2 cellular contexts compared by ENCODE assay signal in genomic region chr5:92916036-92916435, GRCh38.
TF ChIP-seq lines count a peak whose summit lies in the region.

No MANE protein-coding gene starts in this region.

TF ChIP-seq in IMR-90, 13 proteins besides CTCF, POLR2A, EP300 and RAD21:
- TF ChIP-seq MAFK (IDR thresholded peaks at IDR 0.05; ENCODE audit: low read depth, low read length) (no peak), CEBPB (IDR thresholded peaks at IDR 0.05; ENCODE audit: low read depth, low read length) (peak; percentile 39; the same call in 1 of the 2 replicates)

TF ChIP-seq in HepG2, 621 proteins besides CTCF, POLR2A, EP300 and RAD21 (continues in another document):
- TF ChIP-seq, protein P1, sequence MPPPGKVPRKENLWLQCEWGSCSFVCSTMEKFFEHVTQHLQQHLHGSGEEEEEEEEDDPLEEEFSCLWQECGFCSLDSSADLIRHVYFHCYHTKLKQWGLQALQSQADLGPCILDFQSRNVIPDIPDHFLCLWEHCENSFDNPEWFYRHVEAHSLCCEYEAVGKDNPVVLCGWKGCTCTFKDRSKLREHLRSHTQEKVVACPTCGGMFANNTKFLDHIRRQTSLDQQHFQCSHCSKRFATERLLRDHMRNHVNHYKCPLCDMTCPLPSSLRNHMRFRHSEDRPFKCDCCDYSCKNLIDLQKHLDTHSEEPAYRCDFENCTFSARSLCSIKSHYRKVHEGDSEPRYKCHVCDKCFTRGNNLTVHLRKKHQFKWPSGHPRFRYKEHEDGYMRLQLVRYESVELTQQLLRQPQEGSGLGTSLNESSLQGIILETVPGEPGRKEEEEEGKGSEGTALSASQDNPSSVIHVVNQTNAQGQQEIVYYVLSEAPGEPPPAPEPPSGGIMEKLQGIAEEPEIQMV (CRISPR knock-in tag; IDR thresholded peaks at IDR 0.05; ENCODE audit: low read depth): no peak
- TF ChIP-seq ZNF557 (CRISPR knock-in tag; IDR thresholded peaks at IDR 0.05) (no peak), FOXK1 (CRISPR knock-in tag; IDR thresholded peaks at IDR 0.05; ENCODE audit: borderline replicate concordance, low read depth) (0 out of 2 replicates have a peak, but pooled peaks have one; percentile 35), ISL2 (CRISPR knock-in tag; IDR thresholded peaks at IDR 0.05) (peak; percentile 57; the same call in 1 of the 2 replicates), CAMTA2 (CRISPR knock-in tag; IDR thresholded peaks at IDR 0.05; ENCODE audit: borderline replicate concordance) (no peak), SRF (IDR thresholded peaks at IDR 0.05; ENCODE audit: low read depth, low read length) (peak; percentile 85), ZMYM3 (CRISPR knock-in tag; IDR thresholded peaks at IDR 0.05) (no peak), HNF4A (CRISPR knock-in tag; IDR thresholded peaks at IDR 0.05) (peak; percentile 56), THAP11 (CRISPR knock-in tag; IDR thresholded peaks at IDR 0.05) (0 out of 2 replicates have a peak, but pooled peaks have one; percentile 27), ZNF207 (IDR thresholded peaks at IDR 0.05; ENCODE audit: borderline replicate concordance) (no peak), HDAC6 (IDR thresholded peaks at IDR 0.05; ENCODE audit: low read depth, low read length) (no peak), ZNF724P (CRISPR knock-in tag; IDR thresholded peaks at IDR 0.05; ENCODE audit: borderline replicate concordance) (no peak), SMAD9 (CRISPR knock-in tag; IDR thresholded peaks at IDR 0.05) (no peak), SOX13 (IDR thresholded peaks at IDR 0.05) (no peak), SOX13 (CRISPR knock-in tag; conservative IDR thresholded peaks at IDR 0.05 in 1 of 2, IDR thresholded peaks at IDR 0.05 in 1 of 2) (peak in 1 of 2 experiments; percentile 79; a peak in 2 of 4 replicates), NFIC (IDR thresholded peaks at IDR 0.05; ENCODE audit: low read length) (0 out of 2 replicates have a peak, but pooled peaks have one; percentile 37), ZNF138 (CRISPR knock-in tag; IDR thresholded peaks at IDR 0.05; ENCODE audit: low read depth) (no peak), ZNF317 (CRISPR knock-in tag; IDR thresholded peaks at IDR 0.05) (no peak), MED1 (CRISPR knock-in tag; IDR thresholded peaks at IDR 0.05) (peak; percentile 86), ZNF746 (CRISPR knock-in tag; IDR thresholded peaks at IDR 0.05) (no peak), POGK (CRISPR knock-in tag; conservative IDR thresholded peaks at IDR 0.05) (no peak), ZBTB21 (CRISPR knock-in tag; IDR thresholded peaks at IDR 0.05) (no peak), ZBTB44 (CRISPR knock-in tag; IDR thresholded peaks at IDR 0.05) (no peak), ATF1 (CRISPR knock-in tag; IDR thresholded peaks at IDR 0.05) (no peak), ZNF343 (CRISPR knock-in tag; IDR thresholded peaks at IDR 0.05) (no peak), KDM5A (IDR thresholded peaks at IDR 0.05; ENCODE audit: borderline replicate concordance, low read length) (no peak), ZNF274 (CRISPR knock-in tag; IDR thresholded peaks at IDR 0.05) (no peak), HMG20A (CRISPR knock-in tag; IDR thresholded peaks at IDR 0.05; ENCODE audit: borderline replicate concordance) (peak; percentile 37; the same call in 1 of the 2 replicates), FOXA3 (CRISPR knock-in tag; IDR thresholded peaks at IDR 0.05) (peak; percentile 63), FOXC1 (CRISPR knock-in tag; IDR thresholded peaks at IDR 0.05; ENCODE audit: borderline replicate concordance) (no peak), FOXP1 (IDR thresholded peaks at IDR 0.05) (no peak), FOXP1 (CRISPR knock-in tag; IDR thresholded peaks at IDR 0.05) (peak; percentile 22; the same call in 1 of the 2 replicates)
- TF ChIP-seq, protein P2, sequence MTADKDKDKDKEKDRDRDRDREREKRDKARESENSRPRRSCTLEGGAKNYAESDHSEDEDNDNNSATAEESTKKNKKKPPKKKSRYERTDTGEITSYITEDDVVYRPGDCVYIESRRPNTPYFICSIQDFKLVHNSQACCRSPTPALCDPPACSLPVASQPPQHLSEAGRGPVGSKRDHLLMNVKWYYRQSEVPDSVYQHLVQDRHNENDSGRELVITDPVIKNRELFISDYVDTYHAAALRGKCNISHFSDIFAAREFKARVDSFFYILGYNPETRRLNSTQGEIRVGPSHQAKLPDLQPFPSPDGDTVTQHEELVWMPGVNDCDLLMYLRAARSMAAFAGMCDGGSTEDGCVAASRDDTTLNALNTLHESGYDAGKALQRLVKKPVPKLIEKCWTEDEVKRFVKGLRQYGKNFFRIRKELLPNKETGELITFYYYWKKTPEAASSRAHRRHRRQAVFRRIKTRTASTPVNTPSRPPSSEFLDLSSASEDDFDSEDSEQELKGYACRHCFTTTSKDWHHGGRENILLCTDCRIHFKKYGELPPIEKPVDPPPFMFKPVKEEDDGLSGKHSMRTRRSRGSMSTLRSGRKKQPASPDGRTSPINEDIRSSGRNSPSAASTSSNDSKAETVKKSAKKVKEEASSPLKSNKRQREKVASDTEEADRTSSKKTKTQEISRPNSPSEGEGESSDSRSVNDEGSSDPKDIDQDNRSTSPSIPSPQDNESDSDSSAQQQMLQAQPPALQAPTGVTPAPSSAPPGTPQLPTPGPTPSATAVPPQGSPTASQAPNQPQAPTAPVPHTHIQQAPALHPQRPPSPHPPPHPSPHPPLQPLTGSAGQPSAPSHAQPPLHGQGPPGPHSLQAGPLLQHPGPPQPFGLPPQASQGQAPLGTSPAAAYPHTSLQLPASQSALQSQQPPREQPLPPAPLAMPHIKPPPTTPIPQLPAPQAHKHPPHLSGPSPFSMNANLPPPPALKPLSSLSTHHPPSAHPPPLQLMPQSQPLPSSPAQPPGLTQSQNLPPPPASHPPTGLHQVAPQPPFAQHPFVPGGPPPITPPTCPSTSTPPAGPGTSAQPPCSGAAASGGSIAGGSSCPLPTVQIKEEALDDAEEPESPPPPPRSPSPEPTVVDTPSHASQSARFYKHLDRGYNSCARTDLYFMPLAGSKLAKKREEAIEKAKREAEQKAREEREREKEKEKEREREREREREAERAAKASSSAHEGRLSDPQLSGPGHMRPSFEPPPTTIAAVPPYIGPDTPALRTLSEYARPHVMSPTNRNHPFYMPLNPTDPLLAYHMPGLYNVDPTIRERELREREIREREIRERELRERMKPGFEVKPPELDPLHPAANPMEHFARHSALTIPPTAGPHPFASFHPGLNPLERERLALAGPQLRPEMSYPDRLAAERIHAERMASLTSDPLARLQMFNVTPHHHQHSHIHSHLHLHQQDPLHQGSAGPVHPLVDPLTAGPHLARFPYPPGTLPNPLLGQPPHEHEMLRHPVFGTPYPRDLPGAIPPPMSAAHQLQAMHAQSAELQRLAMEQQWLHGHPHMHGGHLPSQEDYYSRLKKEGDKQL (CRISPR knock-in tag; IDR thresholded peaks at IDR 0.05; ENCODE audit: low read depth): 0 out of 2 replicates have a peak, but pooled peaks have one; percentile 23
- TF ChIP-seq, protein P3, sequence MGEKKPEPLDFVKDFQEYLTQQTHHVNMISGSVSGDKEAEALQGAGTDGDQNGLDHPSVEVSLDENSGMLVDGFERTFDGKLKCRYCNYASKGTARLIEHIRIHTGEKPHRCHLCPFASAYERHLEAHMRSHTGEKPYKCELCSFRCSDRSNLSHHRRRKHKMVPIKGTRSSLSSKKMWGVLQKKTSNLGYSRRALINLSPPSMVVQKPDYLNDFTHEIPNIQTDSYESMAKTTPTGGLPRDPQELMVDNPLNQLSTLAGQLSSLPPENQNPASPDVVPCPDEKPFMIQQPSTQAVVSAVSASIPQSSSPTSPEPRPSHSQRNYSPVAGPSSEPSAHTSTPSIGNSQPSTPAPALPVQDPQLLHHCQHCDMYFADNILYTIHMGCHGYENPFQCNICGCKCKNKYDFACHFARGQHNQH (CRISPR knock-in tag; IDR thresholded peaks at IDR 0.05): no peak
- TF ChIP-seq, protein P4, sequence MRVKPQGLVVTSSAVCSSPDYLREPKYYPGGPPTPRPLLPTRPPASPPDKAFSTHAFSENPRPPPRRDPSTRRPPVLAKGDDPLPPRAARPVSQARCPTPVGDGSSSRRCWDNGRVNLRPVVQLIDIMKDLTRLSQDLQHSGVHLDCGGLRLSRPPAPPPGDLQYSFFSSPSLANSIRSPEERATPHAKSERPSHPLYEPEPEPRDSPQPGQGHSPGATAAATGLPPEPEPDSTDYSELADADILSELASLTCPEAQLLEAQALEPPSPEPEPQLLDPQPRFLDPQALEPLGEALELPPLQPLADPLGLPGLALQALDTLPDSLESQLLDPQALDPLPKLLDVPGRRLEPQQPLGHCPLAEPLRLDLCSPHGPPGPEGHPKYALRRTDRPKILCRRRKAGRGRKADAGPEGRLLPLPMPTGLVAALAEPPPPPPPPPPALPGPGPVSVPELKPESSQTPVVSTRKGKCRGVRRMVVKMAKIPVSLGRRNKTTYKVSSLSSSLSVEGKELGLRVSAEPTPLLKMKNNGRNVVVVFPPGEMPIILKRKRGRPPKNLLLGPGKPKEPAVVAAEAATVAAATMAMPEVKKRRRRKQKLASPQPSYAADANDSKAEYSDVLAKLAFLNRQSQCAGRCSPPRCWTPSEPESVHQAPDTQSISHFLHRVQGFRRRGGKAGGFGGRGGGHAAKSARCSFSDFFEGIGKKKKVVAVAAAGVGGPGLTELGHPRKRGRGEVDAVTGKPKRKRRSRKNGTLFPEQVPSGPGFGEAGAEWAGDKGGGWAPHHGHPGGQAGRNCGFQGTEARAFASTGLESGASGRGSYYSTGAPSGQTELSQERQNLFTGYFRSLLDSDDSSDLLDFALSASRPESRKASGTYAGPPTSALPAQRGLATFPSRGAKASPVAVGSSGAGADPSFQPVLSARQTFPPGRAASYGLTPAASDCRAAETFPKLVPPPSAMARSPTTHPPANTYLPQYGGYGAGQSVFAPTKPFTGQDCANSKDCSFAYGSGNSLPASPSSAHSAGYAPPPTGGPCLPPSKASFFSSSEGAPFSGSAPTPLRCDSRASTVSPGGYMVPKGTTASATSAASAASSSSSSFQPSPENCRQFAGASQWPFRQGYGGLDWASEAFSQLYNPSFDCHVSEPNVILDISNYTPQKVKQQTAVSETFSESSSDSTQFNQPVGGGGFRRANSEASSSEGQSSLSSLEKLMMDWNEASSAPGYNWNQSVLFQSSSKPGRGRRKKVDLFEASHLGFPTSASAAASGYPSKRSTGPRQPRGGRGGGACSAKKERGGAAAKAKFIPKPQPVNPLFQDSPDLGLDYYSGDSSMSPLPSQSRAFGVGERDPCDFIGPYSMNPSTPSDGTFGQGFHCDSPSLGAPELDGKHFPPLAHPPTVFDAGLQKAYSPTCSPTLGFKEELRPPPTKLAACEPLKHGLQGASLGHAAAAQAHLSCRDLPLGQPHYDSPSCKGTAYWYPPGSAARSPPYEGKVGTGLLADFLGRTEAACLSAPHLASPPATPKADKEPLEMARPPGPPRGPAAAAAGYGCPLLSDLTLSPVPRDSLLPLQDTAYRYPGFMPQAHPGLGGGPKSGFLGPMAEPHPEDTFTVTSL (CRISPR knock-in tag; IDR thresholded peaks at IDR 0.05; ENCODE audit: borderline replicate concordance): no peak
- TF ChIP-seq, protein P5, sequence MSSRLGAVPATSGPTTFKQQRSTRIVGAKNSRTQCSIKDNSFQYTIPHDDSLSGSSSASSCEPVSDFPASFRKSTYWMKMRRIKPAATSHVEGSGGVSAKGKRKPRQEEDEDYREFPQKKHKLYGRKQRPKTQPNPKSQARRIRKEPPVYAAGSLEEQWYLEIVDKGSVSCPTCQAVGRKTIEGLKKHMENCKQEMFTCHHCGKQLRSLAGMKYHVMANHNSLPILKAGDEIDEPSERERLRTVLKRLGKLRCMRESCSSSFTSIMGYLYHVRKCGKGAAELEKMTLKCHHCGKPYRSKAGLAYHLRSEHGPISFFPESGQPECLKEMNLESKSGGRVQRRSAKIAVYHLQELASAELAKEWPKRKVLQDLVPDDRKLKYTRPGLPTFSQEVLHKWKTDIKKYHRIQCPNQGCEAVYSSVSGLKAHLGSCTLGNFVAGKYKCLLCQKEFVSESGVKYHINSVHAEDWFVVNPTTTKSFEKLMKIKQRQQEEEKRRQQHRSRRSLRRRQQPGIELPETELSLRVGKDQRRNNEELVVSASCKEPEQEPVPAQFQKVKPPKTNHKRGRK (CRISPR knock-in tag; IDR thresholded peaks at IDR 0.05): no peak
- TF ChIP-seq, protein P6, sequence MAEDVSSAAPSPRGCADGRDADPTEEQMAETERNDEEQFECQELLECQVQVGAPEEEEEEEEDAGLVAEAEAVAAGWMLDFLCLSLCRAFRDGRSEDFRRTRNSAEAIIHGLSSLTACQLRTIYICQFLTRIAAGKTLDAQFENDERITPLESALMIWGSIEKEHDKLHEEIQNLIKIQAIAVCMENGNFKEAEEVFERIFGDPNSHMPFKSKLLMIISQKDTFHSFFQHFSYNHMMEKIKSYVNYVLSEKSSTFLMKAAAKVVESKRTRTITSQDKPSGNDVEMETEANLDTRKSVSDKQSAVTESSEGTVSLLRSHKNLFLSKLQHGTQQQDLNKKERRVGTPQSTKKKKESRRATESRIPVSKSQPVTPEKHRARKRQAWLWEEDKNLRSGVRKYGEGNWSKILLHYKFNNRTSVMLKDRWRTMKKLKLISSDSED (CRISPR knock-in tag; IDR thresholded peaks at IDR 0.05): no peak
- TF ChIP-seq, protein P7, sequence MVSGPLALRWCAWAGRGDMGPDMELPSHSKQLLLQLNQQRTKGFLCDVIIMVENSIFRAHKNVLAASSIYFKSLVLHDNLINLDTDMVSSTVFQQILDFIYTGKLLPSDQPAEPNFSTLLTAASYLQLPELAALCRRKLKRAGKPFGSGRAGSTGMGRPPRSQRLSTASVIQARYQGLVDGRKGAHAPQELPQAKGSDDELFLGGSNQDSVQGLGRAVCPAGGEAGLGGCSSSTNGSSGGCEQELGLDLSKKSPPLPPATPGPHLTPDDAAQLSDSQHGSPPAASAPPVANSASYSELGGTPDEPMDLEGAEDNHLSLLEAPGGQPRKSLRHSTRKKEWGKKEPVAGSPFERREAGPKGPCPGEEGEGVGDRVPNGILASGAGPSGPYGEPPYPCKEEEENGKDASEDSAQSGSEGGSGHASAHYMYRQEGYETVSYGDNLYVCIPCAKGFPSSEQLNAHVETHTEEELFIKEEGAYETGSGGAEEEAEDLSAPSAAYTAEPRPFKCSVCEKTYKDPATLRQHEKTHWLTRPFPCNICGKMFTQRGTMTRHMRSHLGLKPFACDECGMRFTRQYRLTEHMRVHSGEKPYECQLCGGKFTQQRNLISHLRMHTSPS (CRISPR knock-in tag; IDR thresholded peaks at IDR 0.05; ENCODE audit: low read depth): no peak
